17 cellular contexts compared by ENCODE assay signal in genomic region chr10:2913531-2913930, GRCh38.
A peak's percentile ranks its signal among the peaks of the same experiment; 100 is the strongest.
DNase-seq lines count a peak whose midpoint lies in the region; ATAC-seq and TF ChIP-seq lines count a peak whose summit lies in the region.
"Had no signal": no experiment of that assay in that cellular context is flagged by ENCODE, and none has a peak within 500 bp of the region (broad histone marks: within the 10 kb centered on the region; RNA-seq: fewer than 3 reads in every experiment).

No MANE protein-coding gene starts in this region.

- no peak overlapping the region for H3K9ac ChIP-seq in neuronal stem cell (ENCODE audit: low read depth, low read length, poor library complexity)

- peak overlapping the region; percentile 33 for H2BK15ac ChIP-seq in neuronal stem cell (ENCODE audit: low read length)

- peak overlapping the region; percentile 44 for H3K18ac ChIP-seq in neuronal stem cell (ENCODE audit: low read length)

- no peaks in the 10 kb centered on the region for H3K9me3 ChIP-seq in neuronal stem cell (replicated peaks in 1 of 2; ENCODE audit: control insufficient read depth in 2 of 2, insufficient read depth in 1 of 2, low read depth in 1 of 2, low read length in 2 of 2)
- no peaks in the 10 kb centered on the region for H3K9me3 ChIP-seq in right cardiac atrium (ENCODE audit: control insufficient read depth, low read length)
- H3K9me3 ChIP-seq: BE2C, HAP-1 had no signal

- DNase-seq in Caki2 (ENCODE audit: low read depth): peak; percentile 30
- peak; percentile 71 for DNase-seq in epithelial cell of proximal tubule (ENCODE audit: low read depth)
- DNase-seq in kidney tubule cell (ENCODE audit: low spot score): peak; percentile 74
- DNase-seq in neuronal stem cell (ENCODE audit: low spot score): no peak
- no peak for DNase-seq in right cardiac atrium
- DNase-seq in NCI-H524 treated with DMSO at 0.1 percent for 48 hours (lab: John Stamatoyannopoulos, UW): no peak
- no peak for DNase-seq in NCI-H1436 treated with DMSO at 0.1 percent for 48 hours (lab: John Stamatoyannopoulos, UW)
- no peak for DNase-seq in NCI-H187 treated with DMSO at 0.1 percent for 48 hours (lab: John Stamatoyannopoulos, UW)
- DNase-seq: 8988T; BE2C; CD4-positive, alpha-beta memory T cell; DMS153; DMS79 treated with DMSO at 0.1 percent for 48 hours; GDM1; HFFc6 had no signal

- H4K91ac ChIP-seq in neuronal stem cell (ENCODE audit: low read depth, low read length, poor library complexity): no peak overlapping the region

- H2AFZ ChIP-seq in neuronal stem cell (ENCODE audit: low read length): no peak overlapping the region

- H3K27me3 ChIP-seq in neuronal stem cell (ENCODE audit: control insufficient read depth in 3 of 3, insufficient read depth in 3 of 3, low read depth in 1 of 3, low read length in 3 of 3): no peaks in the 10 kb centered on the region
- no peaks in the 10 kb centered on the region for H3K27me3 ChIP-seq in right cardiac atrium (ENCODE audit: control insufficient read depth, insufficient read depth)
- H3K27me3 ChIP-seq: BE2C had no signal

- H2BK120ac ChIP-seq in neuronal stem cell (ENCODE audit: low read depth, low read length): peak overlapping the region; percentile 4

- H3K27ac ChIP-seq in neuronal stem cell (replicated peaks; ENCODE audit: low read length) (no peak overlapping the region), right cardiac atrium (ENCODE audit: low read length) (no peak overlapping the region)
- H3K27ac ChIP-seq: C4-2B had no signal

- in situ Hi-C loops in Caki2 (cut with HindIII; ENCODE audit: low pct_unique_long_range_greater_than_20kb, low sequenced_read_pairs): no loop called here

- no peak overlapping the region for H4K8ac ChIP-seq in neuronal stem cell (ENCODE audit: low read depth, low read length)

- H3K4ac ChIP-seq in neuronal stem cell (ENCODE audit: low read length): no peak overlapping the region

- no CpG with 5 or more reads among the region's 3 CpGs for WGBS in neuronal stem cell (ENCODE audit: extremely low coverage in 2 of 2, insufficient read length in 2 of 2, insufficient replicate concordance in 1 of 2), 2 donors
- WGBS in right cardiac atrium: 62% methylated on average over 3 of the region's 3 CpGs

- H3K79me1 ChIP-seq in neuronal stem cell (ENCODE audit: low read depth, low read length): no peaks in the 10 kb centered on the region

- ATAC-seq in right cardiac atrium: no peak

- H3K4me3 ChIP-seq in epithelial cell of proximal tubule (ENCODE audit: low read depth, low read length) (peak overlapping the region; percentile 8), neuronal stem cell (ENCODE audit: low read length in 2 of 2) (no peak overlapping the region), right cardiac atrium (ENCODE audit: low read length) (no peak overlapping the region)
- H3K4me3 ChIP-seq: HAP-1 had no signal

- TF ChIP-seq CTCF in epithelial cell of proximal tubule (conservative IDR thresholded peaks at IDR 0.05; ENCODE audit: low read depth, low read length): no peak

- peak overlapping the region; percentile 65 for H2AK5ac ChIP-seq in neuronal stem cell (ENCODE audit: low read depth, low read length)

- intact Hi-C loops in right cardiac atrium (cut with DNase I): no loop called here

- H2BK5ac ChIP-seq in neuronal stem cell (ENCODE audit: low read length): no peak overlapping the region

- no peak overlapping the region for H2BK12ac ChIP-seq in neuronal stem cell (ENCODE audit: low read length)

- no peaks in the 10 kb centered on the region for H3K36me3 ChIP-seq in neuronal stem cell (replicated peaks in 1 of 2; ENCODE audit: control insufficient read depth in 2 of 2, insufficient read depth in 2 of 2, low read length in 2 of 2)
- H3K36me3 ChIP-seq: BE2C, HAP-1 had no signal

- H3K23ac ChIP-seq in neuronal stem cell (ENCODE audit: low read depth, low read length, poor library complexity): no peak overlapping the region

- H3K4me1 ChIP-seq in neuronal stem cell (ENCODE audit: control insufficient read depth in 2 of 2, insufficient read depth in 1 of 2, low read depth in 1 of 2, low read length in 2 of 2) (peaks cover 0 to 4% of the 10 kb centered on the region in 2 donors), right cardiac atrium (ENCODE audit: control insufficient read depth, insufficient read depth, low read length) (no peaks in the 10 kb centered on the region)
- H3K4me1 ChIP-seq: BE2C, HAP-1 had no signal

- H3K14ac ChIP-seq in neuronal stem cell (ENCODE audit: low read length): no peak overlapping the region

- no peak overlapping the region for H3K4me2 ChIP-seq in neuronal stem cell (ENCODE audit: insufficient read depth, low read length, poor library complexity, severe bottlenecking)

Comparison
In these comparisons a context has a peak if more than half of its experiments do, and no peak if none do; other contexts are left out.
1. DNase-seq: peak in Caki2 (single experiment), epithelial cell of proximal tubule (single experiment) and kidney tubule cell (single experiment); none in neuronal stem cell (single experiment), right cardiac atrium (0 of 3), NCI-H524 treated with DMSO at 0.1 percent for 48 hours (single experiment), NCI-H1436 treated with DMSO at 0.1 percent for 48 hours (single experiment) and NCI-H187 treated with DMSO at 0.1 percent for 48 hours (single experiment).